In the genomic region with DNA sequence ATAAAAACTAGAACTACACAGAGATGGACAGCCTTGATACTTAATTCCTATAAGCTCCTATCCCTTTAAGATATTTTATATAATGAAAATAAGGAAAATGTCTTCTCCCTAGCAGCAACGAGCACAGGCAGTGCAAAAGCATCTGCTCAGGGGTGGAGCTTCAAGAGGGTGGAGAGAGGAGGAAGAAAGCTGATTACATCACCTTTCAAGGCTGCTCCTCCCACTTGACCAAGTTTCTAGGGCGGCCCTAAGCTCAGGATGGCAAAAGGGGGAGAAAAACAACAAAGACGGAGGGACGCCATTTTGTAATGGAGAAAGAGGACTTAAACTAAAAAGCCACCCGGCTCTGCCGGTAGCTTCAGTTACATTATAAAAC, we compare ENCODE assay signal across 8 cellular contexts. TPM values are rescaled to one million over a fixed set of nuclear protein-coding genes. Genes with fewer than 3 reads are reported as not detected.
DNase-seq lines count a peak whose midpoint lies in the region; ATAC-seq, FAIRE-seq and TF ChIP-seq lines count a peak whose summit lies in the region.

No MANE protein-coding gene starts in this region.

- H3K4me3 ChIP-seq in WI38 (ENCODE audit: low read depth, low read length) = peak overlapping the region; percentile 97
- peak overlapping the region; percentile 66 to 79 for H3K4me3 ChIP-seq in cardiac fibroblast (replicated peaks in 1 of 2; ENCODE audit: low read depth in 2 of 2, low read length in 2 of 2)
- H3K4me3 ChIP-seq in small intestine (ENCODE audit: low read depth in 1 of 2, low read length in 2 of 2) = peak overlapping the region; percentile 19 to 60

- WGBS in small intestine, 3 donors = 0 to 1% (median 0%) methylated on average over 6 of the region's 6 CpGs

- no peaks in the 10 kb centered on the region for H3K27me3 ChIP-seq in small intestine (ENCODE audit: control insufficient read depth in 2 of 2, insufficient read depth in 2 of 2, low read length in 2 of 2)

- no peaks in the 10 kb centered on the region for H3K9me3 ChIP-seq in small intestine (ENCODE audit: control insufficient read depth, low read depth)

- H3K36me3 ChIP-seq in small intestine (ENCODE audit: control insufficient read depth in 2 of 2, insufficient read depth in 2 of 2, low read length in 2 of 2) = peaks cover 0 to 9% of the 10 kb centered on the region in 2 donors

- peaks cover 0 to 3% of the 10 kb centered on the region in 2 donors for H3K4me1 ChIP-seq in small intestine (ENCODE audit: control insufficient read depth in 2 of 2, insufficient read depth in 1 of 2, low read depth in 1 of 2, low read length in 1 of 2)

- FAIRE-seq in small intestine (lab: Jason Lieb, UNC) (no peak), D721Med (lab: Jason Lieb, UNC) (no peak)

- peak; percentile 98 for DNase-seq in NCI-H2227 treated with DMSO at 0.1 percent for 48 hours (lab: John Stamatoyannopoulos, UW)
- peak; percentile 99 for DNase-seq in cardiac fibroblast (ENCODE audit: low read depth in 2 of 2)
- DNase-seq in iPS-NIHi11 (ENCODE audit: low spot score) = peak; percentile 74
- peak; percentile 98 for DNase-seq in small intestine
- no peak for DNase-seq in D721Med (ENCODE audit: insufficient read length, low spot score)

- TF ChIP-seq CTCF in WI38 (IDR thresholded peaks at IDR 0.05; ENCODE audit: low read depth, low read length) (no peak), cardiac fibroblast (IDR thresholded peaks at IDR 0.05; ENCODE audit: low read depth, low read length) (no peak), D721Med (IDR thresholded peaks at IDR 0.05; ENCODE audit: insufficient read depth, missing control alignments) (no peak)

- ATAC-seq in GM18505 (IDR thresholded peaks at IDR 0.05; ENCODE audit: unreplicated experiment) (peak; percentile 29), HG03175 (IDR thresholded peaks at IDR 0.05; ENCODE audit: unreplicated experiment) (peak; percentile 46)

- no peak for TF ChIP-seq POLR2A in GM18505 (IDR thresholded peaks at IDR 0.05; ENCODE audit: borderline replicate concordance, extremely low read depth, insufficient read depth, insufficient read length)

- peak overlapping the region; percentile 98 to 99 for H3K27ac ChIP-seq in small intestine (ENCODE audit: low read depth in 1 of 2, low read length in 1 of 2)

RNA-seq across cellular contexts. Expression of gene PPP1R10, which starts 2.2 kb away (rescaled TPM):
- 10 to 100 TPM; 21.3 to 35.1 (median 30.0) TPM for polyA plus RNA-seq in small intestine

RNA-seq across cellular contexts. Expression of gene MRPS18B, which starts 2.8 kb away (rescaled TPM):
- polyA plus RNA-seq in small intestine = 10 to 100 TPM; 89.4 to 93.0 (median 91.2) TPM

RNA-seq across cellular contexts. Expression of gene ATAT1, which starts 11.8 kb away (rescaled TPM):
- 10 to 100 TPM in 1 of 3 donors, 1 to 10 TPM in 2; 6.5 to 14.5 (median 8.6) TPM for polyA plus RNA-seq in small intestine

RNA-seq across cellular contexts. Expression of gene C6orf136, which starts 32.1 kb away (rescaled TPM):
- polyA plus RNA-seq in small intestine = 100 to 1,000 TPM in 1 of 3 donors, 10 to 100 TPM in 2; 44.4 to 125 (median 75.1) TPM

RNA-seq across cellular contexts. Expression of gene ABCF1, which starts 43.6 kb away (rescaled TPM):
- polyA plus RNA-seq in small intestine = 10 to 100 TPM; 30.0 to 40.6 (median 37.0) TPM

Comparison
In these comparisons a context has a peak if more than half of its experiments do, and no peak if none do; other contexts are left out.
1. H3K4me3 ChIP-seq: peak in every context shown above with its lines; median percentile 97 in WI38; 72 in cardiac fibroblast; 40 in small intestine.